ENCODE assay signal across 18 cellular contexts in genomic region chr12:97385121-97385520, GRCh38.
DNase-seq lines count a peak whose midpoint lies in the region; ATAC-seq, FAIRE-seq and TF ChIP-seq lines count a peak whose summit lies in the region.
"Had no signal": no experiment of that assay in that cellular context is flagged by ENCODE, and none has a peak within 500 bp of the region (broad histone marks: within the 10 kb centered on the region; RNA-seq: fewer than 3 reads in every experiment).

No MANE protein-coding gene starts in this region.

- TF ChIP-seq POLR2A in GM12892 (IDR thresholded peaks at IDR 0.05; ENCODE audit: low read depth, low read length), result no peak

- no peaks in the 10 kb centered on the region for H3K79me2 ChIP-seq in MM.1S (ENCODE audit: low read length)
- H3K79me2 ChIP-seq in neural progenitor cell (ENCODE audit: low read depth), result no peaks in the 10 kb centered on the region

- peaks cover 5 to 16% (median 14%) of the 10 kb centered on the region in 5 experiments for H3K9me3 Mint-ChIP-seq in brain
- peaks cover 28% of the 10 kb centered on the region for H3K9me3 Mint-ChIP-seq in neural progenitor cell
- H3K9me3 Mint-ChIP-seq: CD8-positive, alpha-beta T cell had no signal

- no peak for TF ChIP-seq CTCF in MM.1S (IDR thresholded peaks at IDR 0.05; ENCODE audit: low read length)
- no peak for TF ChIP-seq CTCF in brain (conservative IDR thresholded peaks at IDR 0.05)
- no peak for TF ChIP-seq CTCF in neural progenitor cell (IDR thresholded peaks at IDR 0.05)
- TF ChIP-seq CTCF in brain microvascular endothelial cell (IDR thresholded peaks at IDR 0.05; ENCODE audit: low read depth, low read length, missing control alignments), result no peak

- peaks cover 9% of the 10 kb centered on the region for H3K4me1 Mint-ChIP-seq in brain
- peaks cover 60% of the 10 kb centered on the region for H3K4me1 Mint-ChIP-seq in neural progenitor cell
- H3K4me1 Mint-ChIP-seq: B cell, IgD-negative memory B cell had no signal

- intact Hi-C loops in aorta (cut with DNase I), result no loop called here

- no peaks in the 10 kb centered on the region for H3K9me3 ChIP-seq in MM.1S (replicated peaks; ENCODE audit: insufficient read depth, low read length)
- H3K9me3 ChIP-seq in neural progenitor cell (ENCODE audit: low read depth), result no peaks in the 10 kb centered on the region
- peaks cover 2% of the 10 kb centered on the region for H3K9me3 ChIP-seq in aorta (ENCODE audit: control insufficient read depth, low read length)
- H3K9me3 ChIP-seq: HAP-1 had no signal

- DNase-seq in GM12892 (ENCODE audit: insufficient read length) (no peak), MM.1S (peak; percentile 15), neural progenitor cell (ENCODE audit: low spot score) (no peak), NCI-H774 (lab: John Stamatoyannopoulos, UW) (no peak), aorta (no peak), brain microvascular endothelial cell (no peak)
- DNase-seq: Calu3; CD8-positive, alpha-beta T cell; DMS79 treated with DMSO at 0.1 percent for 48 hours; GF-D8; GM23248 had no signal

- peak overlapping the region in 3 of 5 experiments; percentile 78 to 91 (median 82) for H3K27ac Mint-ChIP-seq in brain
- H3K27ac Mint-ChIP-seq in neural progenitor cell, result peak overlapping the region; percentile 99
- H3K27ac Mint-ChIP-seq: B cell; CD8-positive, alpha-beta T cell; IgD-negative memory B cell had no signal

- H3K36me3 Mint-ChIP-seq in brain (no peaks in the 10 kb centered on the region), neural progenitor cell (peaks cover 29% of the 10 kb centered on the region)
- H3K36me3 Mint-ChIP-seq: CD8-positive, alpha-beta T cell; IgD-negative memory B cell had no signal

- no peaks in the 10 kb centered on the region for H3K9me2 ChIP-seq in MM.1S (replicated peaks; ENCODE audit: insufficient read depth, low read length)

- H3K4me1 ChIP-seq in MM.1S (ENCODE audit: low read length) (no peaks in the 10 kb centered on the region), neural progenitor cell (peaks cover 6% of the 10 kb centered on the region), aorta (ENCODE audit: control insufficient read depth in 1 of 2, insufficient read depth in 2 of 2, low read length in 2 of 2) (no peaks in the 10 kb centered on the region)
- H3K4me1 ChIP-seq: BLaER1 treated with 17β-estradiol and CSF1 and Interleukin-3, amounts not matched to agents 10 nM and 100 nM; HAP-1 had no signal

- no peak overlapping the region for H3K27ac ChIP-seq in MM.1S (ENCODE audit: low read length)
- H3K27ac ChIP-seq in neural progenitor cell, result no peak overlapping the region
- H3K27ac ChIP-seq in aorta (ENCODE audit: low read depth in 1 of 2, low read length in 2 of 2), result no peak overlapping the region
- H3K27ac ChIP-seq in brain microvascular endothelial cell, result no peak overlapping the region
- H3K27ac ChIP-seq: BLaER1 treated with 17β-estradiol and CSF1 and Interleukin-3, amounts not matched to agents 10 nM and 100 nM; GM23248 had no signal

- no peak for ATAC-seq in aorta (ENCODE audit: low FRiP score)
- ATAC-seq: CD8-positive, alpha-beta T cell; HepG2 had no signal

- H2AFZ ChIP-seq in MM.1S (ENCODE audit: low read length) (no peak overlapping the region), neural progenitor cell (replicated peaks) (no peak overlapping the region)
- H2AFZ ChIP-seq: GM23248 had no signal

- H3K4me3 ChIP-seq in MM.1S (ENCODE audit: low read length) (no peak overlapping the region), neural progenitor cell (no peak overlapping the region), aorta (ENCODE audit: low read length in 2 of 2) (no peak overlapping the region), brain microvascular endothelial cell (ENCODE audit: low read depth, low read length) (no peak overlapping the region)
- H3K4me3 ChIP-seq: BLaER1 treated with 17β-estradiol and CSF1 and Interleukin-3, amounts not matched to agents 10 nM and 100 nM; GM23248; HAP-1 had no signal

- 89 to 93% methylated on average over 1 of the region's 1 CpG for WGBS in aorta, 2 donors

- H3K27me3 ChIP-seq in MM.1S (replicated peaks; ENCODE audit: insufficient read depth, low read length) (no peaks in the 10 kb centered on the region), neural progenitor cell (no peaks in the 10 kb centered on the region), aorta (ENCODE audit: control insufficient read depth in 1 of 2, insufficient read depth in 2 of 2, low read length in 1 of 2) (no peaks in the 10 kb centered on the region), brain microvascular endothelial cell (replicated peaks) (no peaks in the 10 kb centered on the region)
- H3K27me3 ChIP-seq: BLaER1 treated with 17β-estradiol and CSF1 and Interleukin-3, amounts not matched to agents 10 nM and 100 nM had no signal

- H3K4me2 ChIP-seq in MM.1S (ENCODE audit: low read depth, low read length) (no peak overlapping the region), neural progenitor cell (no peak overlapping the region)
- H3K4me2 ChIP-seq: BLaER1 treated with 17β-estradiol and CSF1 and Interleukin-3, amounts not matched to agents 10 nM and 100 nM had no signal

- no peak overlapping the region for H3K9ac ChIP-seq in MM.1S (ENCODE audit: low read length)
- H3K9ac ChIP-seq in neural progenitor cell, result no peak overlapping the region
- H3K9ac ChIP-seq: BLaER1 treated with 17β-estradiol and CSF1 and Interleukin-3, amounts not matched to agents 10 nM and 100 nM; GM23248 had no signal

- FAIRE-seq in GM12892 (lab: Jason Lieb, UNC), result peak; percentile 67
- FAIRE-seq: GM18507, HepG2 had no signal

- H3K36me3 ChIP-seq in MM.1S (replicated peaks; ENCODE audit: insufficient read depth, low read length) (no peaks in the 10 kb centered on the region), neural progenitor cell (no peaks in the 10 kb centered on the region), aorta (ENCODE audit: control insufficient read depth in 1 of 2, insufficient read depth in 2 of 2, low read length in 1 of 2) (no peaks in the 10 kb centered on the region), brain microvascular endothelial cell (replicated peaks) (no peaks in the 10 kb centered on the region)
- H3K36me3 ChIP-seq: BLaER1 treated with 17β-estradiol and CSF1 and Interleukin-3, amounts not matched to agents 10 nM and 100 nM; HAP-1 had no signal

- H4K20me1 ChIP-seq in MM.1S (ENCODE audit: insufficient read depth, low read length) (no peaks in the 10 kb centered on the region), neural progenitor cell (ENCODE audit: low read depth) (no peaks in the 10 kb centered on the region)
- H4K20me1 ChIP-seq: BLaER1 treated with 17β-estradiol and CSF1 and Interleukin-3, amounts not matched to agents 10 nM and 100 nM had no signal

- H3K27me3 Mint-ChIP-seq in brain (peaks cover 4% of the 10 kb centered on the region), neural progenitor cell (ENCODE audit: insufficient read depth, low read depth) (peaks cover 5% of the 10 kb centered on the region)
- H3K27me3 Mint-ChIP-seq: IgD-negative memory B cell had no signal

- no peak overlapping the region for H3K4me3 Mint-ChIP-seq in brain
- H3K4me3 Mint-ChIP-seq in neural progenitor cell, result peak overlapping the region; percentile 46
- H3K4me3 Mint-ChIP-seq: B cell; CD8-positive, alpha-beta T cell; IgD-negative memory B cell had no signal

- in situ Hi-C loops in brain microvascular endothelial cell (cut with HindIII; ENCODE audit: low pct_ligation_motif_present, low sequenced_read_pairs), result no loop called here

- H3F3A ChIP-seq in MM.1S (ENCODE audit: insufficient read depth, low read length), result no peaks in the 10 kb centered on the region
- H3F3A ChIP-seq in neural progenitor cell (ENCODE audit: low read depth), result no peaks in the 10 kb centered on the region
